In the genomic region with DNA sequence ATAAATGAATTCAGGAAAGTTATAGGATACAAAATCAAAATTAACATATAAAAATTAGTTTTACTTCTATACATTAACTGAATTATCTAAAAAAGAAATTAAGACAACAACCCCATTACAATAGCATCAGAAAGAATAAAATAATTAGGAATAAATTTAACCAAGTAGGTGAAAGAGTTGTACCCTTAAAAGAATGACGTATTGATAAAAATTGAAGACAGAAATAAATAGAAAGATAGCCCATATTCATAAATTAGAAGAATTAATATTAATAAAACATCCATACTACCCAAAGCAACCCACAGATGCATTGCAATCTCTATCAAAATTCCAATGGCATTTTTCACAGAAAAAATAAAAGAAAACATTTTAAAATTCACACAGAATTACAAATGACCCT, we compare ENCODE assay signal across 34 cellular contexts.
"Had no signal": no experiment of that assay in that cellular context is flagged by ENCODE, and none has a peak within 500 bp of the region (broad histone marks: within the 10 kb centered on the region; RNA-seq: fewer than 3 reads in every experiment).

No MANE protein-coding gene starts in this region.

- FAIRE-seq: astrocyte, TTC549 had no signal

- H3K27me3 ChIP-seq: adrenal gland, body of pancreas, brain microvascular endothelial cell, breast epithelium had no signal

- H3K4me3 ChIP-seq: adrenal gland, body of pancreas, breast epithelium had no signal

- ATAC-seq: activated CD8-positive, alpha-beta T cell treated with anti-CD3 and anti-CD28 coated beads for 36 hours; activated naive CD4-positive, alpha-beta T cell treated with anti-CD3 and anti-CD28 coated beads, Interleukin-2, amount 50 U/mL, for 72 hours; activated T-cell treated with anti-CD3 and anti-CD28 coated beads, Interleukin-2, amount 50 U/mL, for 4 hours; activated T-cell treated with anti-CD3 and anti-CD28 coated beads, Interleukin-2, amount 50 U/mL, for 72 hours; activated T-helper 17 cell treated with anti-CD3 and anti-CD28 coated beads, Interleukin-2, amount 50 U/mL, for 72 hours; body of pancreas had no signal

- DNase-seq: activated B cell treated with CpG ODN at 0.5 μM for 24 hours; activated CD4-positive, alpha-beta memory T cell treated with anti-CD3 and anti-CD28 coated beads for 36 hours; activated CD4-positive, alpha-beta T cell treated with anti-CD3 and anti-CD28 coated beads for 4 hours; activated CD4-positive, alpha-beta T cell treated with anti-CD3 and anti-CD28 coated beads, Interleukin-2, amount 10 ng/mL, durations not matched to agents 24 days and 14 days; activated CD4-positive, alpha-beta T cell treated with anti-CD3 and anti-CD28 coated beads, Interleukin-2, amount 50 U/mL, for 1 hour; activated CD4-positive, alpha-beta T cell treated with anti-CD3 and anti-CD28 coated beads, Interleukin-2, amount 50 U/mL, for 4 hours; activated CD4-positive, CD25-positive, alpha-beta regulatory T cell treated with anti-CD3 and anti-CD28 coated beads, Interleukin-2, amount 50 U/mL, for 72 hours; activated CD8-positive, alpha-beta memory T cell treated with anti-CD3 and anti-CD28 coated beads, Interleukin-2, amount 50 U/mL, for 4 hours; activated CD8-positive, alpha-beta T cell treated with anti-CD3 and anti-CD28 coated beads for 36 hours; activated effector memory CD4-positive, alpha-beta T cell treated with anti-CD3 and anti-CD28 coated beads, Interleukin-2, amount 50 U/mL, for 16 hours; activated gamma-delta T cell treated with Interleukin-2 at 50 U/mL for 16 hours; activated naive CD4-positive, alpha-beta T cell; activated naive CD4-positive, alpha-beta T cell treated with anti-CD3 and anti-CD28 coated beads for 36 hours; activated naive CD4-positive, alpha-beta T cell treated with anti-CD3 and anti-CD28 coated beads, Interleukin-2, amount 50 U/mL, for 16 hours; activated naive CD8-positive, alpha-beta T cell treated with anti-CD3 and anti-CD28 coated beads for 36 hours; activated T-cell treated with anti-CD3 and anti-CD28 coated beads for 4 hours; activated T-cell treated with anti-CD3 and anti-CD28 coated beads, Interleukin-2, amount 50 U/mL, for 1 hour; activated T-cell treated with anti-CD3 and anti-CD28 coated beads, Interleukin-2, amount 50 U/mL, for 4 hours; activated T-cell treated with anti-CD3 and anti-CD28 coated beads, Interleukin-2, amount 50 U/mL, for 72 hours; adrenal gland; amniotic stem cell; aorta; body of pancreas; brain microvascular endothelial cell; central memory CD4-positive, alpha-beta T cell; T-helper 1 cell; T-helper 2 cell; T-helper 9 cell had no signal

- H3K36me3 ChIP-seq: adrenal gland, brain microvascular endothelial cell, breast epithelium had no signal

- H3K4me1 ChIP-seq: adrenal gland, body of pancreas, breast epithelium had no signal

- H3K9me3 ChIP-seq: body of pancreas had no signal

- H3K27ac ChIP-seq: adrenal gland, body of pancreas, brain microvascular endothelial cell, breast epithelium, VCaP had no signal
